12 cellular contexts compared by ENCODE assay signal in the genomic region with DNA sequence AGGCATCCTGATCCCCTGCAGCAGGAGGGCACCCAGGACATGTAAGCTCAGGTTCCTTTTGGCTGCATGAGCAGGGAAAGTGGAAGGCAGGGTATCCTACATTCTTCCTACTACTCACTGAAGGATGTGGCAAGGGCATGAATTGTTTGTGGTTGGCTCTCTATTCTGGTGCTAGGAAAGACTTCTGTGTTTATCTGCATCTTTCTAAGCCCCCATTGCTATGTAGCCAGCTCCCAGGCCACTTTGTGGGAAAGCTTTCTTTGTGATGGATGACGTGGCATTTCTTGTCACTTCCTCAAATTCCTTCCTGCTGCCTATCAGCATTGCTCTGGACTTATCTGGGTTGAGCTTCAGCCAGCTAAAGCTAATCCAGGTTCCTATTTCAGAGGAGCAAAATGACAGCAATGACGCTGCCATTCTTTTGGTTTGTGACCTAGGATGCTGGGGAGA. TPM values are rescaled to one million over a fixed set of nuclear protein-coding genes. Genes with fewer than 3 reads are reported as not detected.
DNase-seq lines count a peak whose midpoint lies in the region; ATAC-seq, FAIRE-seq and TF ChIP-seq lines count a peak whose summit lies in the region.
"Had no signal": no experiment of that assay in that cellular context is flagged by ENCODE, and none has a peak within 500 bp of the region (broad histone marks: within the 10 kb centered on the region; RNA-seq: fewer than 3 reads in every experiment).

No MANE protein-coding gene starts in this region.

- no peak overlapping the region for H3K4me2 ChIP-seq in A549
- H3K4me2 ChIP-seq in GM12878 (ENCODE audit: control insufficient read depth, insufficient read depth), result no peak overlapping the region

- H3K9me3 ChIP-seq in A549 (no peaks in the 10 kb centered on the region), GM12878 (replicated peaks; ENCODE audit: control insufficient read depth, insufficient read depth, low read length) (no peaks in the 10 kb centered on the region), left lung (no peaks in the 10 kb centered on the region)

- no peak overlapping the region for H3K27ac ChIP-seq in A549
- no peak overlapping the region for H3K27ac ChIP-seq in GM12878 (ENCODE audit: control insufficient read depth, insufficient read depth)
- H3K27ac ChIP-seq in left lung, result peak overlapping the region in 1 of 2 donors; percentile 39

- no TSS peak for BruUV-seq in GM12878 (replicated peaks; lab: Mats Ljungman, UMichigan)

- ATAC-seq in A549 (no peak), GM12878 (no peak), left lung (peak; percentile 24), GM19452 (IDR thresholded peaks at IDR 0.05; ENCODE audit: unreplicated experiment) (no peak), GM21447 (IDR thresholded peaks at IDR 0.05; ENCODE audit: unreplicated experiment) (no peak)
- ATAC-seq: T-cell had no signal

- in situ Hi-C loops in GM12878 (cut with MboI), result no loop called here

- no peaks in the 10 kb centered on the region for H3K36me3 ChIP-seq in GM12878 (ENCODE audit: control insufficient read depth in 2 of 2, insufficient read depth in 2 of 2, low read length in 1 of 2)
- no peaks in the 10 kb centered on the region for H3K36me3 ChIP-seq in left lung

- TF ChIP-seq POLR2A in A549 (IDR thresholded peaks at IDR 0.05; ENCODE audit: low read length) (no peak), GM12878 (IDR thresholded peaks at IDR 0.05; ENCODE audit: low read depth, low read length) (no peak)

- TF ChIP-seq CTCF in A549 (IDR thresholded peaks at IDR 0.05) (no peak), GM12878 (IDR thresholded peaks at IDR 0.05 in 2 of 3, conservative IDR thresholded peaks at IDR 0.05 in 1 of 3; ENCODE audit: control insufficient read depth in 2 of 3, extremely low read depth in 1 of 3, insufficient read depth in 1 of 3, low read depth in 3 of 3, low read length in 3 of 3) (no peak), left lung (IDR thresholded peaks at IDR 0.05) (no peak)

- POLR2A ChIA-PET in A549 (lab: Yijun Ruan, JAX), result interaction anchor here (0.6 kb wide), 1 partner anchor 46 kb away, joined by 3 read pairs; no protein-coding TSS in a partner anchor
- POLR2A ChIA-PET in GM12878 (lab: Charles Lee), result no interaction called here

- no peak for TF ChIP-seq RAD21 in A549 (conservative IDR thresholded peaks at IDR 0.05 in 1 of 2, IDR thresholded peaks at IDR 0.05 in 1 of 2)
- TF ChIP-seq RAD21 in GM12878 (IDR thresholded peaks at IDR 0.05; ENCODE audit: insufficient read depth, low read depth, low read length), result no peak

- H3K4me1 ChIP-seq in A549 (no peaks in the 10 kb centered on the region), GM12878 (ENCODE audit: control insufficient read depth, insufficient read depth, low read length) (no peaks in the 10 kb centered on the region), left lung (peaks cover 5 to 44% of the 10 kb centered on the region in 2 donors)

- no peak overlapping the region for H2AFZ ChIP-seq in GM12878 (ENCODE audit: control insufficient read depth, low read depth, low read length)

- H4K20me1 ChIP-seq in GM12878 (ENCODE audit: control insufficient read depth, insufficient read depth), result no peaks in the 10 kb centered on the region

- 65% methylated on average over 2 of the region's 2 CpGs for WGBS in A549 (ENCODE audit: missing lambda C conversion rate)
- WGBS in GM12878 (ENCODE audit: insufficient coverage, insufficient replicate concordance, low lambda C conversion rate, missing lambda C conversion rate), result 0% methylated on average over 2 of the region's 2 CpGs

- no peaks in the 10 kb centered on the region for H3K79me2 ChIP-seq in GM12878 (ENCODE audit: control insufficient read depth, insufficient read depth, low read length)

- no peak for FAIRE-seq in A549 (lab: Jason Lieb, UNC)
- no peak for FAIRE-seq in GM12878 (lab: Jason Lieb, UNC)

- SMC1A ChIA-PET in GM12878 (lab: Charles Lee; ENCODE audit: uncharacterized antibody, unreplicated experiment), result no interaction called here

- no peak overlapping the region for H3K4me3 ChIP-seq in A549
- no peak overlapping the region for H3K4me3 ChIP-seq in GM12878
- no peak overlapping the region for H3K4me3 ChIP-seq in left lung

- no peak for TF ChIP-seq EP300 in A549 (IDR thresholded peaks at IDR 0.05)
- TF ChIP-seq EP300 in GM12878 (IDR thresholded peaks at IDR 0.05; ENCODE audit: borderline replicate concordance in 1 of 2, control insufficient read depth in 1 of 2, low read depth in 2 of 2, low read length in 2 of 2), result no peak

- intact Hi-C loops in GM12878 (cut with micrococcal nuclease; ENCODE audit: unreplicated experiment), result no loop called here
- intact Hi-C loops in left lung (cut with DNase I), result no loop called here

- RAD21 ChIA-PET in GM12878 (lab: Charles Lee; ENCODE audit: unreplicated experiment), result no interaction called here

- CTCF ChIA-PET in A549 (lab: Yijun Ruan, JAX) (interaction anchor here (0.7 kb wide), 1 partner anchor 22 kb away, joined by 3 read pairs; no protein-coding TSS in a partner anchor), GM12878 (lab: Yijun Ruan, JAX) (no interaction called here)

- DNase-seq in A549 (ENCODE audit: low read depth in 1 of 2, low spot score in 1 of 2) (peak in 1 of 2 experiments; percentile 22), Kasumi-1 (lab: John Stamatoyannopoulos, UW) (peak; percentile 75 to 80), GM12878 (ENCODE audit: low read depth, low spot score) (no peak), left lung (no peak), AG08395 (ENCODE audit: low spot score) (no peak)
- DNase-seq in stimulated activated CD4-positive, alpha-beta T cell treated with anti-CD3 and anti-CD28 coated beads, Interleukin-2, amount 100 ng/mL, for 24 hours, result no peak
- DNase-seq: activated gamma-delta T cell treated with Interleukin-2 at 50 U/mL for 16 hours, AML-193, occipital lobe, T-cell had no signal

- H3K27me3 ChIP-seq in GM12878 (replicated peaks in 1 of 2; ENCODE audit: control insufficient read depth in 2 of 2, insufficient read depth in 2 of 2, low read length in 1 of 2), result no peaks in the 10 kb centered on the region
- H3K27me3 ChIP-seq in left lung, result no peaks in the 10 kb centered on the region

- H3K9ac ChIP-seq in GM12878 (ENCODE audit: control insufficient read depth, insufficient read depth, low read length), result no peak overlapping the region

TF ChIP-seq in A549, 52 proteins besides CTCF, POLR2A, EP300 and RAD21 (continues in another document):
- no peak for TF ChIP-seq HOXB5 (CRISPR knock-in tag; IDR thresholded peaks at IDR 0.05)
- TF ChIP-seq MAFK (IDR thresholded peaks at IDR 0.05; ENCODE audit: partially characterized antibody), result peak; percentile 48

TF ChIP-seq in GM12878, 131 proteins besides CTCF, POLR2A, EP300 and RAD21:
- TF ChIP-seq SPI1 (IDR thresholded peaks at IDR 0.05; ENCODE audit: borderline replicate concordance, insufficient read depth, low read depth, low read length) (peak; percentile 30; the same call in 1 of the 2 replicates), FOS (IDR thresholded peaks at IDR 0.05; ENCODE audit: borderline replicate concordance, extremely low read depth, insufficient read length) (no peak)
TF ChIP-seq in GM12878: peak in this region for 1.

RNA-seq across cellular contexts. Expression of gene MEIS1, which starts 46.2 kb away (rescaled TPM):
- 2.9 and 4.2 TPM in 2 replicates for polyA plus RNA-seq in A549 (2011; rRNA removed)
- polyA plus RNA-seq in A549 (2012; cell fraction: cytosol; rRNA removed), result 0.70 and 0.97 TPM in 2 replicates
- polyA plus RNA-seq in A549 (2012; cell fraction: nucleus; rRNA removed), result 1.9 and 2.3 TPM in 2 replicates
- polyA plus RNA-seq in A549 (2017; fragmentation: RNase III; extraction: RNeasy Plus Mini Kit Qiagen cat#74134 plus additional on column Dnase treatment), result 1.9 to 2.1 TPM (median 2.0 TPM) in 3 replicates
- polyA minus RNA-seq in A549 (2011; rRNA and poly(A)+ RNA removed), result 12.2 and 12.5 TPM in 2 replicates
- total RNA-seq in GM12878 (2013; cell fraction: nucleolus; rRNA removed), result 1.3 and 1.7 TPM in 2 replicates
- not detected in 2 replicates for total RNA-seq in GM12878 (2014; rRNA removed)
- not detected in 2 replicates for total RNA-seq in GM12878 (2014; rRNA removed; fragmentation: Illumina TruSeq; extraction: Trizol)
- 0.15 and 0.21 TPM in 2 replicates for total RNA-seq in GM12878 (2021)
- not detected for polyA plus RNA-seq in GM12878 (2011; ENCODE audit: low read depth)
- 0.31 and 0.79 TPM in 2 replicates for polyA plus RNA-seq in GM12878 (2011; rRNA removed)
- 0.57 and 0.79 TPM in 2 replicates for polyA plus RNA-seq in GM12878 (2011; cell fraction: cytosol; rRNA removed)
- 0.64 and 1.3 TPM in 2 replicates for polyA plus RNA-seq in GM12878 (2011; cell fraction: nucleus; rRNA removed)
- polyA plus RNA-seq in GM12878 (2012), result not detected in 2 replicates
- polyA plus RNA-seq in GM12878 (2014; fragmentation: Illumina TruSeq; extraction: Trizol), result 0.10 TPM in 1 of 2 replicates, not detected in the other
- under 1 TPM in 1 of 2 experiments, not detected in 1; 0.04 TPM for polyA plus RNA-seq in GM12878 (2014; fragmentation: Nextera tagmentation; extraction: Ambion mirVana)
- 0.03 TPM in 1 of 2 replicates, not detected in the other for polyA plus RNA-seq in GM12878 (2014; rRNA removed)
- polyA plus RNA-seq in GM12878 (2016; fragmentation: Nextera tagmentation; extraction: Ambion mirVana), result under 1 TPM in 1 of 2 experiments, not detected in 1; 0.12 TPM
- 0.62 and 1.2 TPM in 2 replicates for polyA minus RNA-seq in GM12878 (2011; rRNA and poly(A)+ RNA removed)
- 2.7 TPM in 1 of 2 replicates, not detected in the other for polyA minus RNA-seq in GM12878 (2011; cell fraction: cytosol; rRNA and poly(A)+ RNA removed)
- polyA minus RNA-seq in GM12878 (2011; cell fraction: nucleus; rRNA and poly(A)+ RNA removed), result 1.3 and 2.3 TPM in 2 replicates
- total RNA-seq in left lung, result 10 to 100 TPM; 54.3 to 57.6 TPM

Comparison
In these comparisons a context has a peak if more than half of its experiments do, and no peak if none do; other contexts are left out.
1. DNase-seq: peak in Kasumi-1 (2 of 2); none in GM12878 (single experiment), left lung (0 of 2), AG08395 (single experiment) and stimulated activated CD4-positive, alpha-beta T cell treated with anti-CD3 and anti-CD28 coated beads, Interleukin-2, amount 100 ng/mL, for 24 hours (0 of 2).
2. RNA of gene MEIS1, which starts 46.2 kb away (total RNA-seq): 54.3 to 57.6 TPM in left lung; 0.15 to 1.7 TPM in GM12878; every median in the first group is over 10 times any median in the second.